9 cellular contexts compared by ENCODE assay signal in genomic region chrX:48025561-48025960, GRCh38. TPM values are rescaled to one million over a fixed set of nuclear protein-coding genes. Genes with fewer than 3 reads are reported as not detected.
DNase-seq lines count a peak whose midpoint lies in the region; ATAC-seq, FAIRE-seq and TF ChIP-seq lines count a peak whose summit lies in the region.
"Had no signal": no experiment of that assay in that cellular context is flagged by ENCODE, and none has a peak within 500 bp of the region (broad histone marks: within the 10 kb centered on the region; RNA-seq: fewer than 3 reads in every experiment).

No MANE protein-coding gene starts in this region.

- CTCF ChIA-PET in HEK293T (lab: Yijun Ruan, JAX): interaction anchor here (0.6 kb wide), 1 partner anchor 172 kb away, joined by 5 read pairs; no protein-coding TSS in a partner anchor
- CTCF ChIA-PET in activated CD8-positive, alpha-beta memory T cell treated with anti-CD3 and anti-CD28 coated beads, Interleukin-2, amount 10 ng/mL, durations not matched to agents 7 days and 5 days (lab: Charles Lee): interaction anchor here (2.9 kb wide), 1 partner anchor 195 kb away, joined by 33 read pairs; no protein-coding TSS in a partner anchor

- no peak for DNase-seq in D721Med (ENCODE audit: insufficient read length, low spot score)
- DNase-seq in HEK293T (ENCODE audit: extremely low spot score): peak; percentile 43
- peak; percentile 11 for DNase-seq in NCI-H510A (lab: John Stamatoyannopoulos, UW)
- DNase-seq in activated CD8-positive, alpha-beta memory T cell treated with anti-CD3 and anti-CD28 coated beads, Interleukin-2, amount 10 ng/mL, durations not matched to agents 7 days and 5 days: peak; percentile 49
- DNase-seq in fibroblast of the aortic adventitia (ENCODE audit: low read depth): peak; percentile 72

- no peaks in the 10 kb centered on the region for H3K27me3 ChIP-seq in neutrophil

- no peaks in the 10 kb centered on the region for H3K9me3 ChIP-seq in neutrophil

- H3K4me1 Mint-ChIP-seq in activated CD8-positive, alpha-beta memory T cell treated with anti-CD3 and anti-CD28 coated beads, Interleukin-2, amount 10 ng/mL, durations not matched to agents 7 days and 5 days: peaks cover 8% of the 10 kb centered on the region

- H3K27ac Mint-ChIP-seq in activated CD8-positive, alpha-beta memory T cell treated with anti-CD3 and anti-CD28 coated beads, Interleukin-2, amount 10 ng/mL, durations not matched to agents 7 days and 5 days: peak overlapping the region; percentile 48

- H3K4me1 ChIP-seq in neutrophil (ENCODE audit: control insufficient read depth in 1 of 2, insufficient read depth in 1 of 2, low read depth in 1 of 2, low read length in 1 of 2): peaks cover 0 to 4% of the 10 kb centered on the region in 2 experiments

- H3K36me3 ChIP-seq in neutrophil: no peaks in the 10 kb centered on the region

- POLR2A ChIA-PET in HEK293T (lab: Yijun Ruan, JAX): no interaction called here

- H3K4me3 Mint-ChIP-seq in activated CD8-positive, alpha-beta memory T cell treated with anti-CD3 and anti-CD28 coated beads, Interleukin-2, amount 10 ng/mL, durations not matched to agents 7 days and 5 days: no peak overlapping the region

- peak; percentile 69 for TF ChIP-seq CTCF in D721Med (IDR thresholded peaks at IDR 0.05; ENCODE audit: insufficient read depth, missing control alignments)
- peak; percentile 55 for TF ChIP-seq CTCF in fibroblast of the aortic adventitia (IDR thresholded peaks at IDR 0.05; ENCODE audit: insufficient read depth, low read length)
- TF ChIP-seq CTCF in neutrophil (IDR thresholded peaks at IDR 0.05): peak; percentile 43

- peak overlapping the region; percentile 45 for H3K27ac ChIP-seq in neutrophil

- ATAC-seq in activated CD8-positive, alpha-beta memory T cell treated with anti-CD3 and anti-CD28 coated beads, Interleukin-2, amount 10 ng/mL, durations not matched to agents 7 days and 5 days: no peak
- no peak for ATAC-seq in HG02938 (IDR thresholded peaks at IDR 0.05; ENCODE audit: unreplicated experiment)
- ATAC-seq in HG02623 (IDR thresholded peaks at IDR 0.05; ENCODE audit: unreplicated experiment): no peak

- FAIRE-seq in D721Med (lab: Jason Lieb, UNC): peak; percentile 69

- no peaks in the 10 kb centered on the region for H3K27me3 Mint-ChIP-seq in activated CD8-positive, alpha-beta memory T cell treated with anti-CD3 and anti-CD28 coated beads, Interleukin-2, amount 10 ng/mL, durations not matched to agents 7 days and 5 days

- H3K9me3 Mint-ChIP-seq in activated CD8-positive, alpha-beta memory T cell treated with anti-CD3 and anti-CD28 coated beads, Interleukin-2, amount 10 ng/mL, durations not matched to agents 7 days and 5 days (ENCODE audit: low read depth): no peaks in the 10 kb centered on the region

- peaks cover 2% of the 10 kb centered on the region for H3K36me3 Mint-ChIP-seq in activated CD8-positive, alpha-beta memory T cell treated with anti-CD3 and anti-CD28 coated beads, Interleukin-2, amount 10 ng/mL, durations not matched to agents 7 days and 5 days

- H3K4me3 ChIP-seq in fibroblast of the aortic adventitia (ENCODE audit: low read depth, low read length): no peak overlapping the region
- H3K4me3 ChIP-seq in neutrophil (ENCODE audit: low read depth in 1 of 2, low read length in 1 of 2): no peak overlapping the region

TF ChIP-seq in HEK293T, 16 proteins besides CTCF, POLR2A, EP300 and RAD21:
- no peak for TF ChIP-seq FOXK2 (IDR thresholded peaks at IDR 0.05)
- TF ChIP-seq SUZ12 (IDR thresholded peaks at IDR 0.05): no peak
- TF ChIP-seq TARDBP (IDR thresholded peaks at IDR 0.05): no peak
- TF ChIP-seq BHLHE40 (IDR thresholded peaks at IDR 0.05; ENCODE audit: borderline replicate concordance): no peak
- TF ChIP-seq L3MBTL2 (conservative IDR thresholded peaks at IDR 0.05): no peak

RNA-seq across cellular contexts. Expression of gene SPACA5, which starts 18.8 kb away (rescaled TPM):
- total RNA-seq in activated CD8-positive, alpha-beta memory T cell treated with anti-CD3 and anti-CD28 coated beads, Interleukin-2, amount 10 ng/mL, durations not matched to agents 7 days and 5 days: not detected
- total RNA-seq in fibroblast of the aortic adventitia (ENCODE audit: low replicate concordance): not detected in 2 replicates
- total RNA-seq: T-helper 2 cell treated with Interferon-gamma antibody and Interleukin-4, amounts not matched to agents 100 ng/mL and 5 ng/mL, for 36 hours had no signal

RNA-seq across cellular contexts. Expression of gene ZNF182, which starts 21.8 kb away (rescaled TPM):
- total RNA-seq in activated CD8-positive, alpha-beta memory T cell treated with anti-CD3 and anti-CD28 coated beads, Interleukin-2, amount 10 ng/mL, durations not matched to agents 7 days and 5 days: 1 to 10 TPM; 7.9 to 8.9 TPM
- 3.0 and 5.4 TPM in 2 replicates for total RNA-seq in fibroblast of the aortic adventitia (ENCODE audit: low replicate concordance)

RNA-seq across cellular contexts. Expression of gene ZNF630, which starts 45.9 kb away (rescaled TPM):
- total RNA-seq in activated CD8-positive, alpha-beta memory T cell treated with anti-CD3 and anti-CD28 coated beads, Interleukin-2, amount 10 ng/mL, durations not matched to agents 7 days and 5 days: 1 to 10 TPM in 1 of 2 experiments, under 1 TPM in 1; 0.89 to 3.2 TPM
- 0.81 and 2.0 TPM in 2 replicates for total RNA-seq in fibroblast of the aortic adventitia (ENCODE audit: low replicate concordance)
